ENCODE assay signal across 1 cellular context in the genomic region with DNA sequence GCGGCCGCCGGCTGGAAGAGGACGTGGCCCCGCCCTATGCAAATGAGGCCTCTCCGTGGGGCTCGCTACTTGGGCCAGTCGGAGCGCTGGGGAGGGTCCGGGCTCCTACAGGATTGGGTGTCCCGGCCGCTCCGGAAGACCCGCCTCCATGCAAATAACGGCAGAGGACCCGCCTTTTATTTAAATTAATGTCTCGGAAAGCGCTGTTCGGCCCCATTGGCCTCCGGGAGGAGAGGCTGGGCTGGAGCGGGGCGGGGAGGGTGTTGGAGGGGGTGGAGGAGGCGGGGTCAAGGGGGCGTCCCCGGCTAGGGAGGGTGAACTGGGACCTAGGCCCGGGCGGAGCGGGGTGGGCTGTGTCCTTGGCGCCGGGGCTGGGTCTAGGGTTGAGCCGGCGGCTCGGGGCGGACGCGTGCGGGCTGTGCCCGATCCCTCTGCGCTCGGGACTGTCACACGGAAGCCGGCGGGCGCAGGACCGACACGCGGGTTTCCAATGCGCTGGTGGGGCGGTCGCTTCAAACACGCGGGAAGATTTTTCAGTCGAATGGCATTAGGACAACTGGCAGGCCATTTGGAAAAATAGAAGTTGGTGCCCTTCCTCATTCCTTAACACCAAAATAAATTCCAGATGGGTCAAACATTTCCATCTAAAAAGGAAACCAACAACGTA.
TF ChIP-seq lines count a peak whose summit lies in the region.

No MANE protein-coding gene starts in this region.

TF ChIP-seq in A549, 52 proteins besides CTCF, POLR2A, EP300 and RAD21:
- TF ChIP-seq, protein P1, sequence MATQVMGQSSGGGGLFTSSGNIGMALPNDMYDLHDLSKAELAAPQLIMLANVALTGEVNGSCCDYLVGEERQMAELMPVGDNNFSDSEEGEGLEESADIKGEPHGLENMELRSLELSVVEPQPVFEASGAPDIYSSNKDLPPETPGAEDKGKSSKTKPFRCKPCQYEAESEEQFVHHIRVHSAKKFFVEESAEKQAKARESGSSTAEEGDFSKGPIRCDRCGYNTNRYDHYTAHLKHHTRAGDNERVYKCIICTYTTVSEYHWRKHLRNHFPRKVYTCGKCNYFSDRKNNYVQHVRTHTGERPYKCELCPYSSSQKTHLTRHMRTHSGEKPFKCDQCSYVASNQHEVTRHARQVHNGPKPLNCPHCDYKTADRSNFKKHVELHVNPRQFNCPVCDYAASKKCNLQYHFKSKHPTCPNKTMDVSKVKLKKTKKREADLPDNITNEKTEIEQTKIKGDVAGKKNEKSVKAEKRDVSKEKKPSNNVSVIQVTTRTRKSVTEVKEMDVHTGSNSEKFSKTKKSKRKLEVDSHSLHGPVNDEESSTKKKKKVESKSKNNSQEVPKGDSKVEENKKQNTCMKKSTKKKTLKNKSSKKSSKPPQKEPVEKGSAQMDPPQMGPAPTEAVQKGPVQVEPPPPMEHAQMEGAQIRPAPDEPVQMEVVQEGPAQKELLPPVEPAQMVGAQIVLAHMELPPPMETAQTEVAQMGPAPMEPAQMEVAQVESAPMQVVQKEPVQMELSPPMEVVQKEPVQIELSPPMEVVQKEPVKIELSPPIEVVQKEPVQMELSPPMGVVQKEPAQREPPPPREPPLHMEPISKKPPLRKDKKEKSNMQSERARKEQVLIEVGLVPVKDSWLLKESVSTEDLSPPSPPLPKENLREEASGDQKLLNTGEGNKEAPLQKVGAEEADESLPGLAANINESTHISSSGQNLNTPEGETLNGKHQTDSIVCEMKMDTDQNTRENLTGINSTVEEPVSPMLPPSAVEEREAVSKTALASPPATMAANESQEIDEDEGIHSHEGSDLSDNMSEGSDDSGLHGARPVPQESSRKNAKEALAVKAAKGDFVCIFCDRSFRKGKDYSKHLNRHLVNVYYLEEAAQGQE (IDR thresholded peaks at IDR 0.05): no peak
- no peak for TF ChIP-seq FOSB (CRISPR knock-in tag; IDR thresholded peaks at IDR 0.05)
- TF ChIP-seq, protein P2, sequence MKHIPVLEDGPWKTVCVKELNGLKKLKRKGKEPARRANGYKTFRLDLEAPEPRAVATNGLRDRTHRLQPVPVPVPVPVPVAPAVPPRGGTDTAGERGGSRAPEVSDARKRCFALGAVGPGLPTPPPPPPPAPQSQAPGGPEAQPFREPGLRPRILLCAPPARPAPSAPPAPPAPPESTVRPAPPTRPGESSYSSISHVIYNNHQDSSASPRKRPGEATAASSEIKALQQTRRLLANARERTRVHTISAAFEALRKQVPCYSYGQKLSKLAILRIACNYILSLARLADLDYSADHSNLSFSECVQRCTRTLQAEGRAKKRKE (CRISPR knock-in tag; IDR thresholded peaks at IDR 0.05; ENCODE audit: low read depth): 0 out of 2 replicates have a peak, but pooled peaks have one; percentile 29
- 0 out of 5 replicates have a peak, but pooled peaks of 1 of the 2 experiments have one; percentile 24 for TF ChIP-seq JUN (IDR thresholded peaks at IDR 0.05)
- no peak for TF ChIP-seq CHD4 (IDR thresholded peaks at IDR 0.05; ENCODE audit: borderline replicate concordance)
- no peak for TF ChIP-seq KDM5A (IDR thresholded peaks at IDR 0.05)
- TF ChIP-seq, protein P3, sequence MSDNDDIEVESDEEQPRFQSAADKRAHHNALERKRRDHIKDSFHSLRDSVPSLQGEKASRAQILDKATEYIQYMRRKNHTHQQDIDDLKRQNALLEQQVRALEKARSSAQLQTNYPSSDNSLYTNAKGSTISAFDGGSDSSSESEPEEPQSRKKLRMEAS (IDR thresholded peaks at IDR 0.05): peak; percentile 55; the same call in 1 of the 2 replicates
- TF ChIP-seq CBX8 (IDR thresholded peaks at IDR 0.05): no peak
- no peak for TF ChIP-seq KDM1A (IDR thresholded peaks at IDR 0.05; ENCODE audit: low read depth)
- no peak for TF ChIP-seq JUNB (IDR thresholded peaks at IDR 0.05)
- TF ChIP-seq PHF8 (IDR thresholded peaks at IDR 0.05; ENCODE audit: borderline replicate concordance, low read depth): peak; percentile 88
- 0 out of 2 replicates have a peak, but pooled peaks have one; percentile 42 for TF ChIP-seq ZSCAN20 (CRISPR knock-in tag; IDR thresholded peaks at IDR 0.05)
- TF ChIP-seq, protein P4, sequence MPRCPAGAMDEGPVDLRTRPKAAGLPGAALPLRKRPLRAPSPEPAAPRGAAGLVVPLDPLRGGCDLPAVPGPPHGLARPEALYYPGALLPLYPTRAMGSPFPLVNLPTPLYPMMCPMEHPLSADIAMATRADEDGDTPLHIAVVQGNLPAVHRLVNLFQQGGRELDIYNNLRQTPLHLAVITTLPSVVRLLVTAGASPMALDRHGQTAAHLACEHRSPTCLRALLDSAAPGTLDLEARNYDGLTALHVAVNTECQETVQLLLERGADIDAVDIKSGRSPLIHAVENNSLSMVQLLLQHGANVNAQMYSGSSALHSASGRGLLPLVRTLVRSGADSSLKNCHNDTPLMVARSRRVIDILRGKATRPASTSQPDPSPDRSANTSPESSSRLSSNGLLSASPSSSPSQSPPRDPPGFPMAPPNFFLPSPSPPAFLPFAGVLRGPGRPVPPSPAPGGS (IDR thresholded peaks at IDR 0.05): 0 out of 3 replicates have a peak, but pooled peaks have one; percentile 2
- no peak for TF ChIP-seq TP53 (CRISPR knock-in tag; IDR thresholded peaks at IDR 0.05)
- TF ChIP-seq RARB (CRISPR knock-in tag; IDR thresholded peaks at IDR 0.05): no peak
- TF ChIP-seq MAZ (IDR thresholded peaks at IDR 0.05; ENCODE audit: borderline replicate concordance, low read depth, low read length): no peak
- no peak; the same call in 2 of the 3 replicates for TF ChIP-seq SMC3 (IDR thresholded peaks at IDR 0.05)
- TF ChIP-seq, protein P5, sequence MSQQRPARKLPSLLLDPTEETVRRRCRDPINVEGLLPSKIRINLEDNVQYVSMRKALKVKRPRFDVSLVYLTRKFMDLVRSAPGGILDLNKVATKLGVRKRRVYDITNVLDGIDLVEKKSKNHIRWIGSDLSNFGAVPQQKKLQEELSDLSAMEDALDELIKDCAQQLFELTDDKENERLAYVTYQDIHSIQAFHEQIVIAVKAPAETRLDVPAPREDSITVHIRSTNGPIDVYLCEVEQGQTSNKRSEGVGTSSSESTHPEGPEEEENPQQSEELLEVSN (IDR thresholded peaks at IDR 0.05; ENCODE audit: borderline replicate concordance, low read depth): peak; percentile 69; the same call in 1 of the 2 replicates
- TF ChIP-seq RFX5 (IDR thresholded peaks at IDR 0.05): no peak
- TF ChIP-seq EHF (CRISPR knock-in tag; IDR thresholded peaks at IDR 0.05): 0 out of 2 replicates have a peak, but pooled peaks have one; percentile 24
TF ChIP-seq in A549: peak in this region for 8.
